ENCODE assay signal across 6 cellular contexts in the genomic region with DNA sequence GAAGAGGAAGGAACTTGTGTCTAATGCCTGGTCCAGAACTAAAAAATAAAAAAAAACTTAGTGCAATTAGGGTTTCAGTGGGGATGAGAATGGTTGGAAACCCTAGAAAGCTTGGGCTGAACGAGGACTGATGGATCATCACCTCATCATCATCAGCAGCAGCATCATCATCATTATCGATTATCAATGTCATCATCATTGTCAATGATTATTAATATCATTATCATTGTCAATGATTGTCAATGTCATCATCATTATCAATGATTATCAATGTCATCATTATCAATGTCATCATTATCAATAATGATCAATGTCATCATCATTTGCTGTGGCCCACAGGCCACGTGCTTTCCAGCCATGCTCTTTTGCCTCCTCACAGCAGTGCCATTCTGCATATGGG.
"Had no signal": no experiment of that assay in that cellular context is flagged by ENCODE, and none has a peak within 500 bp of the region (broad histone marks: within the 10 kb centered on the region; RNA-seq: fewer than 3 reads in every experiment).

No MANE protein-coding gene starts in this region.

- FAIRE-seq: HTR-8/SVneo had no signal

- H3K27ac ChIP-seq: HL-60, KMS-11 had no signal

- H3K9ac ChIP-seq: KMS-11 had no signal

- DNase-seq: IMR-90, KBM-7, KG1 had no signal

- H3K4me2 ChIP-seq: KMS-11 had no signal
